1 cellular context compared by ENCODE assay signal in genomic region chr1:112743174-112744018, GRCh38.
TF ChIP-seq lines count a peak whose summit lies in the region.

No MANE protein-coding gene starts in this region.

TF ChIP-seq in endothelial cell of umbilical vein, 7 proteins besides CTCF, POLR2A, EP300 and RAD21 (continued from another document):
- no peak for TF ChIP-seq POLR2AphosphoS5 (IDR thresholded peaks at IDR 0.05; ENCODE audit: insufficient read depth, low read depth, low read length)
- no peak for TF ChIP-seq JUN (IDR thresholded peaks at IDR 0.05; ENCODE audit: borderline replicate concordance, insufficient read depth, insufficient read length, low read depth)
- TF ChIP-seq EZH2 (IDR thresholded peaks at IDR 0.05; ENCODE audit: borderline replicate concordance, low read depth, low read length, severe bottlenecking): no peak
